ENCODE assay signal across 23 cellular contexts in genomic region chr12:106685381-106685780, GRCh38.
DNase-seq lines count a peak whose midpoint lies in the region; ATAC-seq, FAIRE-seq and TF ChIP-seq lines count a peak whose summit lies in the region.
"Had no signal": no experiment of that assay in that cellular context is flagged by ENCODE, and none has a peak within 500 bp of the region (broad histone marks: within the 10 kb centered on the region; RNA-seq: fewer than 3 reads in every experiment).

No MANE protein-coding gene starts in this region.

- CTCF ChIA-PET in activated naive CD4-positive, alpha-beta T cell treated with anti-CD3 and anti-CD28 coated beads for 36 hours (lab: Charles Lee), result interaction anchor here (0.6 to 0.8 kb wide), 2 partner anchors 17 to 125 kb away, joined by 3 to 6 read pairs; no protein-coding TSS in a partner anchor
- CTCF ChIA-PET in K562 (lab: Yijun Ruan, JAX; ENCODE audit: low intra/inter-chr PET ratio), result no interaction called here

- H3K4me3 ChIP-seq in K562 (no peak overlapping the region), esophagus muscularis mucosa (no peak overlapping the region), tibial artery (no peak overlapping the region)
- H3K4me3 ChIP-seq: A549; BLaER1 treated with 17β-estradiol and CSF1 and Interleukin-3, amounts not matched to agents 10 nM and 100 nM had no signal

- no peaks in the 10 kb centered on the region for H3K27me3 Mint-ChIP-seq in activated naive CD4-positive, alpha-beta T cell treated with anti-CD3 and anti-CD28 coated beads, Interleukin-2, amount 50 U/mL, for 24 hours
- no peaks in the 10 kb centered on the region for H3K27me3 Mint-ChIP-seq in activated naive CD4-positive, alpha-beta T cell treated with anti-CD3 and anti-CD28 coated beads for 36 hours (ENCODE audit: low read depth)
- H3K27me3 Mint-ChIP-seq: CD4-positive, alpha-beta T cell had no signal

- peak overlapping the region; percentile 35 for H3K27ac Mint-ChIP-seq in activated naive CD4-positive, alpha-beta T cell treated with anti-CD3 and anti-CD28 coated beads, Interleukin-2, amount 50 U/mL, for 24 hours
- H3K27ac Mint-ChIP-seq in activated naive CD4-positive, alpha-beta T cell treated with anti-CD3 and anti-CD28 coated beads for 36 hours, result no peak overlapping the region
- H3K27ac Mint-ChIP-seq: CD14-positive monocyte; CD4-positive, alpha-beta T cell; H9; HFFc6 had no signal

- TF ChIP-seq POLR2A in K562 (conservative IDR thresholded peaks at IDR 0.05) (no peak), esophagus muscularis mucosa (IDR thresholded peaks at IDR 0.05; ENCODE audit: low read depth) (no peak)

- H2AFZ ChIP-seq in K562 (ENCODE audit: low read depth, low read length), result no peak overlapping the region

- H3K9me3 Mint-ChIP-seq in activated naive CD4-positive, alpha-beta T cell treated with anti-CD3 and anti-CD28 coated beads, Interleukin-2, amount 50 U/mL, for 24 hours, result no peaks in the 10 kb centered on the region
- H3K9me3 Mint-ChIP-seq in activated naive CD4-positive, alpha-beta T cell treated with anti-CD3 and anti-CD28 coated beads for 36 hours, result no peaks in the 10 kb centered on the region
- H3K9me3 Mint-ChIP-seq: CD4-positive, alpha-beta T cell; CD8-positive, alpha-beta memory T cell; H9; HFFc6 had no signal

- H3K9ac ChIP-seq in K562 (ENCODE audit: insufficient read depth in 1 of 2, low read depth in 2 of 2, low read length in 2 of 2), result no peak overlapping the region
- H3K9ac ChIP-seq: BLaER1 treated with 17β-estradiol and CSF1 and Interleukin-3, amounts not matched to agents 10 nM and 100 nM had no signal

- POLR2A ChIA-PET in K562 (lab: Yijun Ruan, JAX), result interaction anchor here (1.2 kb wide), 1 partner anchor 9 kb away, joined by 3 read pairs; no protein-coding TSS in a partner anchor

- no peak overlapping the region for H3K4me3 Mint-ChIP-seq in activated naive CD4-positive, alpha-beta T cell treated with anti-CD3 and anti-CD28 coated beads, Interleukin-2, amount 50 U/mL, for 24 hours
- no peak overlapping the region for H3K4me3 Mint-ChIP-seq in activated naive CD4-positive, alpha-beta T cell treated with anti-CD3 and anti-CD28 coated beads for 36 hours
- H3K4me3 Mint-ChIP-seq: CD14-positive monocyte; CD4-positive, alpha-beta T cell; CD8-positive, alpha-beta memory T cell; H9; HFFc6 had no signal

- no TSS peak for BruUV-seq in K562 (replicated peaks; lab: Mats Ljungman, UMichigan)

- H3K9me3 ChIP-seq in K562 (replicated peaks; ENCODE audit: control insufficient read depth, insufficient read depth, low read depth, low read length) (no peaks in the 10 kb centered on the region), esophagus muscularis mucosa (no peaks in the 10 kb centered on the region), tibial artery (no peaks in the 10 kb centered on the region)
- H3K9me3 ChIP-seq: BE2C; BLaER1 treated with 17β-estradiol and CSF1 and Interleukin-3, amounts not matched to agents 10 nM and 100 nM had no signal

- no peaks in the 10 kb centered on the region for H3K79me2 ChIP-seq in K562 (ENCODE audit: control insufficient read depth, insufficient read depth, low read length)

- FAIRE-seq in K562 (lab: Jason Lieb, UNC), result no peak
- FAIRE-seq: A549, D721Med, G401.6, GM12892 had no signal

- H4K20me1 ChIP-seq in K562 (replicated peaks; ENCODE audit: control insufficient read depth, insufficient read depth, low read length), result no peaks in the 10 kb centered on the region
- H4K20me1 ChIP-seq: BLaER1 treated with 17β-estradiol and CSF1 and Interleukin-3, amounts not matched to agents 10 nM and 100 nM had no signal

- no peak for ATAC-seq in K562
- ATAC-seq: A549, HCT116 had no signal

- H3K36me3 ChIP-seq in K562 (ENCODE audit: control insufficient read depth, insufficient read depth, low read length) (no peaks in the 10 kb centered on the region), esophagus muscularis mucosa (no peaks in the 10 kb centered on the region), tibial artery (no peaks in the 10 kb centered on the region)
- H3K36me3 ChIP-seq: BE2C; BLaER1 treated with 17β-estradiol and CSF1 and Interleukin-3, amounts not matched to agents 10 nM and 100 nM had no signal

- H3K4me1 ChIP-seq in K562 (replicated peaks in 1 of 2; ENCODE audit: control insufficient read depth in 2 of 2, insufficient read depth in 2 of 2, low read length in 2 of 2), result no peaks in the 10 kb centered on the region
- H3K4me1 ChIP-seq in esophagus muscularis mucosa, result no peaks in the 10 kb centered on the region
- no peaks in the 10 kb centered on the region for H3K4me1 ChIP-seq in tibial artery
- H3K4me1 ChIP-seq: A549; BE2C; BLaER1 treated with 17β-estradiol and CSF1 and Interleukin-3, amounts not matched to agents 10 nM and 100 nM had no signal

- H3K27ac ChIP-seq in K562 (ENCODE audit: extremely low read depth, low read depth, low read length) (no peak overlapping the region), esophagus muscularis mucosa (replicated peaks in 1 of 4) (no peak overlapping the region), tibial artery (no peak overlapping the region)
- H3K27ac ChIP-seq: A549; BLaER1 treated with 17β-estradiol and CSF1 and Interleukin-3, amounts not matched to agents 10 nM and 100 nM had no signal

- no peak for TF ChIP-seq RAD21 in K562 (CRISPR knock-in tag; conservative IDR thresholded peaks at IDR 0.05 in 1 of 2, IDR thresholded peaks at IDR 0.05 in 1 of 2)

- no peak for DNase-seq in activated naive CD4-positive, alpha-beta T cell treated with anti-CD3 and anti-CD28 coated beads for 36 hours
- no peak for DNase-seq in K562 (ENCODE audit: extremely low read depth in 1 of 4, low spot score in 3 of 4)
- peak; percentile 21 for DNase-seq in esophagus muscularis mucosa (ENCODE audit: extremely low spot score)
- no peak for DNase-seq in NCI-H2081 treated with DMSO at 0.1 percent for 48 hours (lab: John Stamatoyannopoulos, UW)
- no peak for DNase-seq in tibial artery
- DNase-seq: 8988T; ACHN; AML-193; BE2C; CD4-positive, alpha-beta T cell; CD8-positive, alpha-beta memory T cell; DMS153; DND-41; H9; HFFc6 had no signal

- TF ChIP-seq CTCF in K562 (IDR thresholded peaks at IDR 0.05 in 2 of 3, conservative IDR thresholded peaks at IDR 0.05 in 1 of 3; ENCODE audit: insufficient read depth in 2 of 3, low read depth in 1 of 3, low read length in 3 of 3) (no peak), esophagus muscularis mucosa (IDR thresholded peaks at IDR 0.05) (no peak), tibial artery (IDR thresholded peaks at IDR 0.05) (no peak)

- H3K9me1 ChIP-seq in K562 (ENCODE audit: control insufficient read depth, insufficient read depth, low read length), result no peaks in the 10 kb centered on the region

- no peak overlapping the region for H3K4me2 ChIP-seq in K562 (ENCODE audit: insufficient read depth, low read length)
- H3K4me2 ChIP-seq: A549; BLaER1 treated with 17β-estradiol and CSF1 and Interleukin-3, amounts not matched to agents 10 nM and 100 nM had no signal

- no peaks in the 10 kb centered on the region for H3K4me1 Mint-ChIP-seq in activated naive CD4-positive, alpha-beta T cell treated with anti-CD3 and anti-CD28 coated beads, Interleukin-2, amount 50 U/mL, for 24 hours
- H3K4me1 Mint-ChIP-seq in activated naive CD4-positive, alpha-beta T cell treated with anti-CD3 and anti-CD28 coated beads for 36 hours (ENCODE audit: low read depth), result no peaks in the 10 kb centered on the region
- H3K4me1 Mint-ChIP-seq: CD14-positive monocyte had no signal

- in situ Hi-C loops in K562 (cut with MboI), result no loop called here

- TF ChIP-seq EP300 in K562 (IDR thresholded peaks at IDR 0.05; ENCODE audit: low read length) (no peak), esophagus muscularis mucosa (IDR thresholded peaks at IDR 0.05) (no peak)

- intact Hi-C loops in activated naive CD4-positive, alpha-beta T cell treated with anti-CD3 and anti-CD28 coated beads for 36 hours (cut with micrococcal nuclease), result no loop called here
- intact Hi-C loops in K562 (cut with micrococcal nuclease), result loop anchor here (10.0 kb wide), 1 partner anchor 301 kb away; no protein-coding TSS in a partner anchor
- intact Hi-C loops in esophagus muscularis mucosa (cut with DNase I), result no loop called here
- intact Hi-C loops in tibial artery (cut with DNase I; ENCODE audit: low total_unique reads), result no loop called here

- no peaks in the 10 kb centered on the region for H3K36me3 Mint-ChIP-seq in activated naive CD4-positive, alpha-beta T cell treated with anti-CD3 and anti-CD28 coated beads, Interleukin-2, amount 50 U/mL, for 24 hours
- peaks cover 1% of the 10 kb centered on the region for H3K36me3 Mint-ChIP-seq in activated naive CD4-positive, alpha-beta T cell treated with anti-CD3 and anti-CD28 coated beads for 36 hours (ENCODE audit: low read depth)
- H3K36me3 Mint-ChIP-seq: CD14-positive monocyte; CD8-positive, alpha-beta memory T cell had no signal

- H3K27me3 ChIP-seq in K562 (ENCODE audit: control insufficient read depth in 2 of 2, insufficient read depth in 2 of 2, low read length in 2 of 2) (peaks cover 14 to 22% of the 10 kb centered on the region in 2 experiments; a peak in 3 of 5 replicates), esophagus muscularis mucosa (no peaks in the 10 kb centered on the region), tibial artery (no peaks in the 10 kb centered on the region)
- H3K27me3 ChIP-seq: BE2C; BLaER1 treated with 17β-estradiol and CSF1 and Interleukin-3, amounts not matched to agents 10 nM and 100 nM had no signal

TF ChIP-seq in K562, 482 proteins besides CTCF, POLR2A, EP300 and RAD21:
- TF ChIP-seq FOS (IDR thresholded peaks at IDR 0.05; ENCODE audit: extremely low read depth, insufficient read length) (peak; percentile 53), ZNF511 (CRISPR knock-in tag; IDR thresholded peaks at IDR 0.05) (no peak), CBFA2T3 (IDR thresholded peaks at IDR 0.05) (peak; percentile 80), ASH1L (IDR thresholded peaks at IDR 0.05; ENCODE audit: borderline replicate concordance, low read depth, partially characterized antibody) (no peak), NCOA6 (IDR thresholded peaks at IDR 0.05) (no peak), STAT5A (IDR thresholded peaks at IDR 0.05; ENCODE audit: borderline replicate concordance, low read length) (no peak)
